19 cellular contexts compared by ENCODE assay signal in the genomic region with DNA sequence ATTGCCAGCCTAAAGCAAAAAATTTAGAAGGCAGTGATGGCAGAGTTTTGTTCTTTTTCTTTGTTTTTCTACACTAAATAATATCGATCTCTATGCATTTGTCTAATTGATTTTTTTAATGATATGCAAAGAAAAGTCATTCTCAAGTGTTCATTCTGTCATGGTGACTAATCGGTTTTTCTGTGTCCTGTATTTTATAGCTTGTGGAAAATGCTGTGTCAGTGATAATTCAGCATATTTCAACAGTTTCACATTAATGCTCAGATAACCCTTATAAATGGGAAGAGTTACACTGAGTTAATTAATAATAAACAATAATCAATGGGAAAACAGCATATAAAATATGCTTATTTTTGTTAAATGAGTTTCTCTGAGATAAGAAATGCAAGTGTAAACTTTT.
"Had no signal": no experiment of that assay in that cellular context is flagged by ENCODE, and none has a peak within 500 bp of the region (broad histone marks: within the 10 kb centered on the region; RNA-seq: fewer than 3 reads in every experiment).

No MANE protein-coding gene starts in this region.

- H3K4me1 ChIP-seq: gastrocnemius medialis, lower lobe of right lung, psoas muscle, spleen, tibial nerve, upper lobe of left lung had no signal

- H3K4me3 ChIP-seq: gastrocnemius medialis, lower lobe of right lung, ovary, psoas muscle, skin epidermis, spleen, thoracic aorta, tibial nerve, upper lobe of left lung had no signal

- H3K36me3 ChIP-seq: gastrocnemius medialis, lower lobe of right lung, ovary, spleen, thoracic aorta, tibial nerve, upper lobe of left lung had no signal

- DNase-seq: cortex of kidney; effector memory CD8-positive, alpha-beta T cell; foreskin fibroblast; gastrocnemius medialis; head of caudate nucleus; left ventricle myocardium superior; lower lobe of right lung; natural killer cell; occipital lobe; ovary; posterior cingulate gyrus; psoas muscle; right cardiac atrium; spleen; stimulated activated CD4-positive, alpha-beta T cell treated with anti-CD3 and anti-CD28 coated beads, Interleukin-4, amount 100 ng/mL, for 4 hours; upper lobe of left lung had no signal

- H3K9me3 ChIP-seq: gastrocnemius medialis, lower lobe of right lung, psoas muscle, thoracic aorta, tibial nerve, upper lobe of left lung had no signal

- H3K27me3 ChIP-seq: gastrocnemius medialis, ovary, spleen, tibial nerve, upper lobe of left lung had no signal

- H3K27ac ChIP-seq: gastrocnemius medialis, lower lobe of right lung, ovary, psoas muscle, skin epidermis, spleen, thoracic aorta, tibial nerve, upper lobe of left lung had no signal
